In the genomic region with DNA sequence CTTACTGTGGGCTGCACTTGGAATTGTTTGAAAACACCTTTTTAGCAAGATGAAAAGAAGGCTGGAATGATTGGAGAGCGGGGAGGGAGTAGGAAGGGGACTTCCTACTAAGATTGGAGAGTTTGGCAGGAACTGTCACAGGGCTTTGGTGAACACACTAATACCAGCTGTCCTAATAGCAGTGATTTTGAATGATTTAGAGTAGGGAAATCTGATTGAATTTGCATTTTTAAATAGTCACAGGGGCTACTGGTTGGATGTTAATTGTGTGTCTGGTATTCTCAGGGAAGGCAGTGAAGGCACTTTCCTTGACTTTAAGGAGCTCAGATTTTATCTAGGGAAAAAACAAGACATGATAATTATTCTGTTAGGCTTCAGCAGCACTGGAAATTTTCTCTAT, we compare ENCODE assay signal across 19 cellular contexts.
"Had no signal": no experiment of that assay in that cellular context is flagged by ENCODE, and none has a peak within 500 bp of the region (broad histone marks: within the 10 kb centered on the region; RNA-seq: fewer than 3 reads in every experiment).

No MANE protein-coding gene starts in this region.

- H3K9me3 ChIP-seq: lower lobe of right lung, neutrophil, pancreas, sigmoid colon, thoracic aorta, tibial nerve, upper lobe of right lung, uterus had no signal

- H3K36me3 ChIP-seq: lower lobe of right lung, neutrophil, pancreas, sigmoid colon, thoracic aorta, tibial nerve, upper lobe of right lung, uterus had no signal

- H3K4me3 Mint-ChIP-seq: natural killer cell; stimulated activated memory B cell treated with anti-CD40 and anti-IgM and Interleukin-4, amounts not matched to agents 10 μg/mL and 1 μg/mL and 100 μg/mL, for 72 hours had no signal

- H3K9me3 Mint-ChIP-seq: immature natural killer cell; natural killer cell; stimulated activated memory B cell treated with anti-CD40 and anti-IgM and Interleukin-4, amounts not matched to agents 10 μg/mL and 1 μg/mL and 100 μg/mL, for 72 hours had no signal

- FAIRE-seq: frontal cortex, pancreas had no signal

- H3K4me1 ChIP-seq: uterus had no signal

- H3K36me3 Mint-ChIP-seq: immature natural killer cell; natural killer cell; stimulated activated memory B cell treated with anti-CD40 and anti-IgM and Interleukin-4, amounts not matched to agents 10 μg/mL and 1 μg/mL and 100 μg/mL, for 72 hours had no signal

- H3K27ac Mint-ChIP-seq: natural killer cell; stimulated activated memory B cell treated with anti-CD40 and anti-IgM and Interleukin-4, amounts not matched to agents 10 μg/mL and 1 μg/mL and 100 μg/mL, for 72 hours had no signal

- ATAC-seq: left ventricle myocardium superior; lower lobe of right lung; natural killer cell; pancreas; stimulated activated memory B cell treated with anti-CD40 and anti-IgM and Interleukin-4, amounts not matched to agents 10 μg/mL and 1 μg/mL and 100 μg/mL, for 72 hours; stimulated activated naive CD8-positive, alpha-beta T cell treated with anti-CD3 and anti-CD28 coated beads, Interleukin-15, Interleukin-2, amounts not matched to agents 100 U/mL and 50 U/mL, for 24 hours; upper lobe of right lung had no signal

- H3K27me3 ChIP-seq: dorsolateral prefrontal cortex, neutrophil, pancreas, sigmoid colon, tibial nerve, upper lobe of right lung, uterus had no signal

- H3K27me3 Mint-ChIP-seq: stimulated activated memory B cell treated with anti-CD40 and anti-IgM and Interleukin-4, amounts not matched to agents 10 μg/mL and 1 μg/mL and 100 μg/mL, for 72 hours had no signal

- H3K27ac ChIP-seq: dorsolateral prefrontal cortex, lower lobe of right lung, neutrophil, pancreas, sigmoid colon, thoracic aorta, tibial nerve, upper lobe of right lung, uterus had no signal

- DNase-seq: cortex of kidney; dorsolateral prefrontal cortex; effector CD4-positive, alpha-beta T cell; hypothalamus; immature natural killer cell; left ventricle myocardium superior; lower lobe of right lung; natural killer cell; pancreas; sigmoid colon; stimulated activated CD4-positive, alpha-beta T cell treated with anti-CD3 and anti-CD28 coated beads, Interleukin-4, amount 100 ng/mL, for 4 hours; stimulated activated naive CD8-positive, alpha-beta T cell treated with anti-CD3 and anti-CD28 coated beads, Interleukin-15, Interleukin-2, amounts not matched to agents 100 U/mL and 50 U/mL, for 24 hours; upper lobe of right lung; uterus had no signal

- H3K4me3 ChIP-seq: dorsolateral prefrontal cortex, lower lobe of right lung, pancreas, sigmoid colon, thoracic aorta, tibial nerve, upper lobe of right lung, uterus had no signal
